20 cellular contexts compared by ENCODE assay signal in genomic region chr7:157840174-157840912, GRCh38.
DNase-seq lines count a peak whose midpoint lies in the region; ATAC-seq, FAIRE-seq and TF ChIP-seq lines count a peak whose summit lies in the region.
"Had no signal": no experiment of that assay in that cellular context is flagged by ENCODE, and none has a peak within 500 bp of the region (broad histone marks: within the 10 kb centered on the region; RNA-seq: fewer than 3 reads in every experiment).

No MANE protein-coding gene starts in this region.

- H4K8ac ChIP-seq in trophoblast cell (ENCODE audit: low read depth, low read length), result no peak overlapping the region

- H3K36me3 ChIP-seq in HepG2 (replicated peaks in 1 of 2; ENCODE audit: control insufficient read depth in 1 of 2, insufficient read depth in 2 of 2, low read length in 2 of 2) (no peaks in the 10 kb centered on the region), right lobe of liver (no peaks in the 10 kb centered on the region), iPS-20b (ENCODE audit: insufficient read depth, low read depth, low read length) (no peaks in the 10 kb centered on the region), trophoblast cell (ENCODE audit: control insufficient read depth in 1 of 2, insufficient read depth in 2 of 2, low read length in 2 of 2) (no peaks in the 10 kb centered on the region)
- H3K36me3 ChIP-seq: BLaER1 had no signal

- H3K14ac ChIP-seq in trophoblast cell (ENCODE audit: low read length), result no peak overlapping the region

- H3K27ac ChIP-seq in HepG2 (ENCODE audit: extremely low read length, insufficient read depth, low read length) (no peak overlapping the region), right lobe of liver (no peak overlapping the region), iPS-20b (ENCODE audit: low read length) (no peak overlapping the region), trophoblast cell (ENCODE audit: low read depth, low read length) (no peak overlapping the region)
- H3K27ac ChIP-seq: 22Rv1, BLaER1, HL-60 had no signal

- WGBS in HepG2 (ENCODE audit: low lambda C conversion rate), result 89% methylated on average over 18 of the region's 36 CpGs
- 71% methylated on average over 4 of the region's 36 CpGs for WGBS in right lobe of liver (ENCODE audit: insufficient coverage, low coverage, low lambda C conversion rate, missing lambda C conversion rate)
- no CpG with 5 or more reads among the region's 36 CpGs for WGBS in trophoblast cell (ENCODE audit: extremely low coverage, insufficient coverage, insufficient read length)

- H3K4me3 ChIP-seq in HepG2 (replicated peaks in 1 of 3; ENCODE audit: insufficient read depth in 1 of 3, low read depth in 2 of 3, low read length in 3 of 3), result no peak overlapping the region
- no peak overlapping the region for H3K4me3 ChIP-seq in right lobe of liver
- peak overlapping the region; percentile 33; the same call in 1 of the 2 replicates for H3K4me3 ChIP-seq in iPS-20b (ENCODE audit: low read length)
- H3K4me3 ChIP-seq in trophoblast cell (ENCODE audit: low read depth, low read length), result peak overlapping the region; percentile 10
- H3K4me3 ChIP-seq: BLaER1, GM12878 had no signal

- no peaks in the 10 kb centered on the region for H3K4me1 ChIP-seq in HepG2 (ENCODE audit: insufficient read depth, low read length)
- no peaks in the 10 kb centered on the region for H3K4me1 ChIP-seq in right lobe of liver
- H3K4me1 ChIP-seq in iPS-20b (ENCODE audit: insufficient read depth, low read length), result peaks cover 3% of the 10 kb centered on the region; the same call in 1 of the 2 replicates
- H3K4me1 ChIP-seq in trophoblast cell (ENCODE audit: control insufficient read depth in 1 of 2, insufficient read depth in 2 of 2, low read length in 2 of 2), result no peaks in the 10 kb centered on the region

- no peak overlapping the region for H4K91ac ChIP-seq in trophoblast cell (ENCODE audit: low read depth, low read length)

- CTCF ChIA-PET in HepG2 (lab: Yijun Ruan, JAX; ENCODE audit: low intra/inter-chr PET ratio, low total read pairs), result no interaction called here

- BruUV-seq in HepG2 (replicated peaks; lab: Mats Ljungman, UMichigan), result no TSS peak

- no peak overlapping the region for H3K4ac ChIP-seq in trophoblast cell (ENCODE audit: low read depth, low read length)

- H3K27me3 ChIP-seq in HepG2 (ENCODE audit: control insufficient read depth in 1 of 2, insufficient read depth in 2 of 2, low read length in 2 of 2) (peaks cover 3 to 16% of the 10 kb centered on the region in 2 experiments; a peak in 2 of 5 replicates), right lobe of liver (no peaks in the 10 kb centered on the region), iPS-20b (ENCODE audit: insufficient read depth, low read length) (no peaks in the 10 kb centered on the region), trophoblast cell (ENCODE audit: insufficient read depth, low read length) (no peaks in the 10 kb centered on the region)
- H3K27me3 ChIP-seq: BLaER1 had no signal

- no peak for ATAC-seq in HepG2
- ATAC-seq in right lobe of liver, result no peak
- no peak for ATAC-seq in GM18511 (IDR thresholded peaks at IDR 0.05; ENCODE audit: unreplicated experiment)
- ATAC-seq: GM12878 had no signal

- no peak overlapping the region for H4K12ac ChIP-seq in trophoblast cell (ENCODE audit: low read depth, low read length)

- H2AK5ac ChIP-seq in trophoblast cell (ENCODE audit: low read length), result no peak overlapping the region

- no peak for TF ChIP-seq CTCF in HepG2 (CRISPR knock-in tag; IDR thresholded peaks at IDR 0.05)
- TF ChIP-seq CTCF in right lobe of liver (IDR thresholded peaks at IDR 0.05), result no peak

- H3K4me2 ChIP-seq in HepG2 (ENCODE audit: low read depth, low read length) (no peak overlapping the region), trophoblast cell (ENCODE audit: low read length) (no peak overlapping the region)
- H3K4me2 ChIP-seq: BLaER1 had no signal

- POLR2A ChIA-PET in HepG2 (lab: Yijun Ruan, JAX), result no interaction called here

- TF ChIP-seq RAD21 in HepG2 (CRISPR knock-in tag; IDR thresholded peaks at IDR 0.05), result no peak

- in situ Hi-C loops in HepG2 (cut with HindIII; ENCODE audit: extremely low pct_ligation_motif_present, low pct_unique_long_range_greater_than_20kb), result no loop called here

- H3K9me3 ChIP-seq in HepG2 (ENCODE audit: low read length) (no peaks in the 10 kb centered on the region), right lobe of liver (no peaks in the 10 kb centered on the region), iPS-20b (ENCODE audit: insufficient read depth, low read depth, low read length) (peaks cover 53% of the 10 kb centered on the region), trophoblast cell (ENCODE audit: insufficient read depth, low read depth, low read length) (peaks cover 29% of the 10 kb centered on the region)

- DNase-seq in HepG2 (ENCODE audit: low spot score) (no peak), right lobe of liver (no peak), trophoblast cell (no peak), middle frontal gyrus (ENCODE audit: extremely low spot score, low spot score) (no peak), NCI-H748 treated with DMSO at 0.1 percent for 48 hours (lab: John Stamatoyannopoulos, UW) (no peak), DMS79 (lab: John Stamatoyannopoulos, UW) (no peak)
- DNase-seq: AML-193; CD4-positive, CD25-positive, alpha-beta regulatory T cell; DMS53; GOT3; HCEC 1CT; HFFc6; IMR-90 had no signal

- H3K9ac ChIP-seq in HepG2 (ENCODE audit: insufficient read depth, low read depth, low read length) (no peak overlapping the region), iPS-20b (ENCODE audit: low read depth, low read length) (no peak overlapping the region), trophoblast cell (ENCODE audit: low read length) (no peak overlapping the region)
- H3K9ac ChIP-seq: BLaER1 had no signal

- no peak overlapping the region for H3K18ac ChIP-seq in trophoblast cell (ENCODE audit: low read length)

- H2AFZ ChIP-seq in HepG2 (ENCODE audit: low read length) (no peak overlapping the region), trophoblast cell (ENCODE audit: insufficient read depth, low read length, poor library complexity) (no peak overlapping the region)

- intact Hi-C loops in HepG2 (cut with micrococcal nuclease; ENCODE audit: unreplicated experiment), result no loop called here
- intact Hi-C loops in right lobe of liver (cut with DNase I), result no loop called here

- no peak overlapping the region for H2BK5ac ChIP-seq in trophoblast cell (ENCODE audit: low read depth, low read length, poor library complexity)

- H3K79me2 ChIP-seq in HepG2 (ENCODE audit: insufficient read depth, low read length) (no peaks in the 10 kb centered on the region), trophoblast cell (ENCODE audit: control insufficient read depth, insufficient read depth, low read length, poor library complexity) (no peaks in the 10 kb centered on the region)

- H4K20me1 ChIP-seq in HepG2 (ENCODE audit: insufficient read depth, low read length), result peaks cover 11% of the 10 kb centered on the region; the same call in 1 of the 2 replicates
- H4K20me1 ChIP-seq: BLaER1 had no signal

- H3K23ac ChIP-seq in trophoblast cell (ENCODE audit: low read length), result no peak overlapping the region

- H2BK120ac ChIP-seq in trophoblast cell (ENCODE audit: insufficient read depth, low read length, poor library complexity), result no peak overlapping the region

- H2BK12ac ChIP-seq in trophoblast cell (ENCODE audit: low read length), result no peak overlapping the region

- TF ChIP-seq POLR2A in HepG2 (IDR thresholded peaks at IDR 0.05; ENCODE audit: insufficient read depth in 1 of 2, low read depth in 2 of 2, low read length in 2 of 2) (no peak), right lobe of liver (IDR thresholded peaks at IDR 0.05) (no peak)

- H3K79me1 ChIP-seq in trophoblast cell (ENCODE audit: low read length), result no peaks in the 10 kb centered on the region

- no peak for FAIRE-seq in HepG2 (lab: Jason Lieb, UNC)
- FAIRE-seq: GM12878, GM19239 had no signal

- TF ChIP-seq EP300 in HepG2 (IDR thresholded peaks at IDR 0.05; ENCODE audit: low read depth in 2 of 2, low read length in 2 of 2), result no peak
- no peak for TF ChIP-seq EP300 in HepG2 (CRISPR knock-in tag; IDR thresholded peaks at IDR 0.05; ENCODE audit: borderline replicate concordance)

TF ChIP-seq in HepG2, 621 proteins besides CTCF, POLR2A, EP300 and RAD21:
- TF ChIP-seq SETDB1 (CRISPR knock-in tag; IDR thresholded peaks at IDR 0.05; ENCODE audit: borderline replicate concordance) (no peak), ZNF615 (CRISPR knock-in tag; IDR thresholded peaks at IDR 0.05; ENCODE audit: borderline replicate concordance) (no peak), ZNF569 (CRISPR knock-in tag; IDR thresholded peaks at IDR 0.05; ENCODE audit: borderline replicate concordance) (no peak), HNRNPLL (IDR thresholded peaks at IDR 0.05; ENCODE audit: low read depth, low read length, poor library complexity, severe bottlenecking) (peak; percentile 6)

Comparison
In these comparisons a context has a peak if more than half of its experiments do, and no peak if none do; other contexts are left out.
1. H3K4me3 ChIP-seq: peak in iPS-20b (single experiment) and trophoblast cell (single experiment); none in HepG2 (0 of 3) and right lobe of liver (0 of 3).